In the genomic region with DNA sequence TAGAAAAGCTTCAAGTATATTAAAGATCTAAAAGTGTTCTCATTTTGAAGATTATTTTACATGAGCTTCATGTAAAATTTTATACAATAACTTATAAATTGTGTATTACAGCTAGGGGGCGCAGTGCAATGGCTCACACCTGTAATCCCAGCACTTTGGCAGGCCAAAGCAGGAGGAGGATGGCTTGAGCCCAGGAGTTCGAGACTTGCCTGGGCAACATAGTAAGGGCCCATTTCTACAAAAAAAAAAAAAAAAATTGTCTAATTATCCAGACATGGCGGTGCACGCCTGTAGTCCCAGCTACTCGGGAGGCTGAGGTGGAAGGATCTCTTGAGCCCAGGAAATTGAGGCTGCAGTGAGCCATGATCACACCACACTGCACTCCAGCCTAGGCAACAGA, we compare ENCODE assay signal across 8 cellular contexts.
DNase-seq lines count a peak whose midpoint lies in the region; ATAC-seq lines count a peak whose summit lies in the region.

No MANE protein-coding gene starts in this region.

- DNase-seq in NCI-H82 (lab: John Stamatoyannopoulos, UW) (peak; percentile 31), NCI-H82 treated with DMSO at 0.1 percent for 48 hours (lab: John Stamatoyannopoulos, UW; ENCODE audit: unreplicated experiment) (no peak), NAMALWA (ENCODE audit: low spot score) (peak; percentile 61), activated T-cell treated with anti-CD3 and anti-CD28 coated beads for 24 hours (ENCODE audit: low read depth) (peak; percentile 27), glomerular visceral epithelial cell (ENCODE audit: extremely low spot score) (peak; percentile 47), NCI-H1105 (lab: John Stamatoyannopoulos, UW) (no peak)
- DNase-seq in stimulated activated CD4-positive, alpha-beta T cell treated with anti-CD3 and anti-CD28 coated beads, Interleukin-1b, Interleukin-23, amount 100 ng/mL, for 4 hours (ENCODE audit: low read depth in 2 of 2): peak; percentile 23 to 46

- no peak for ATAC-seq in HG03025 (IDR thresholded peaks at IDR 0.05; ENCODE audit: low FRiP score, unreplicated experiment)

Comparison
In these comparisons a context has a peak if more than half of its experiments do, and no peak if none do; other contexts are left out.
1. DNase-seq: peak in NCI-H82 (single experiment), NAMALWA (single experiment), activated T-cell treated with anti-CD3 and anti-CD28 coated beads for 24 hours (single experiment), glomerular visceral epithelial cell (single experiment) and stimulated activated CD4-positive, alpha-beta T cell treated with anti-CD3 and anti-CD28 coated beads, Interleukin-1b, Interleukin-23, amount 100 ng/mL, for 4 hours (2 of 2); none in NCI-H82 treated with DMSO at 0.1 percent for 48 hours (single experiment) and NCI-H1105 (single experiment).